ENCODE assay signal across 18 cellular contexts in the genomic region with DNA sequence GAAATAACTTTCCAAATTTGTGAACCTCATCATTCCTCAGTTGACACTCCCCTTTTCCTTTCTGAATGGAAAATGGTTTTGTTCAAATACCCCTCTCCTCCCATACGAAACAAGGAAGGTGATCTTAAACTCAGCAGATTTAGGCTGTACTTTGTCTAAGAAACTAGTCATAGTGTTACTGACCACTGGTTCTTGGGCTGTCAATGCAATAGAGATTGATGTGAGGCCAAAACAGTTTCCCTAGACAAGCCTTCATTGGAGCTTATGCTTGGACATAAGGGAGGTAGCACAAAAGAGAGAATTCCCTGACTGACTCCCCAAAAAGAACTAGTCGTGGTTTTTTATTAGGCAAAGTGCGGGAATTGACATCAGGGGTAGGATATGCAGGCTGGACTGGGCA.
"Had no signal": no experiment of that assay in that cellular context is flagged by ENCODE, and none has a peak within 500 bp of the region (broad histone marks: within the 10 kb centered on the region; RNA-seq: fewer than 3 reads in every experiment).

No MANE protein-coding gene starts in this region.

- H3K4me3 Mint-ChIP-seq: nephron progenitor cell had no signal

- H3K36me3 ChIP-seq: tibial artery had no signal

- H3K9me3 ChIP-seq: tibial artery had no signal

- H3K27me3 ChIP-seq: tibial artery had no signal

- DNase-seq: activated gamma-delta T cell; glutamatergic neuron; hippocampal formation; left cardiac atrium; mesendoderm; nephron progenitor cell; occipital lobe; retina; stimulated activated CD4-positive, alpha-beta T cell treated with anti-CD3 and anti-CD28 coated beads, Interleukin-2, amount 100 ng/mL, for 24 hours; stimulated activated naive CD8-positive, alpha-beta T cell treated with anti-CD3 and anti-CD28 coated beads, Interleukin-15, Interleukin-2, amounts not matched to agents 100 U/mL and 50 U/mL, for 24 hours; T-helper 1 cell; T1000; tibial artery had no signal

- FAIRE-seq: bronchial epithelial cell, islet of Langerhans, urothelium cell line had no signal

- H3K27ac Mint-ChIP-seq: nephron progenitor cell had no signal

- H3K27ac ChIP-seq: tibial artery had no signal

- ATAC-seq: activated CD4-positive, CD25-positive, alpha-beta regulatory T cell treated with anti-CD3 and anti-CD28 coated beads, Interleukin-2, amount 50 U/mL, for 24 hours; left cardiac atrium; SK-N-SH treated with all-trans-retinoic acid at 6 μM for 48 hours; stimulated activated naive CD8-positive, alpha-beta T cell treated with anti-CD3 and anti-CD28 coated beads, Interleukin-15, Interleukin-2, amounts not matched to agents 100 U/mL and 50 U/mL, for 24 hours had no signal

- H3K9me3 Mint-ChIP-seq: nephron progenitor cell had no signal

- H3K4me3 ChIP-seq: tibial artery had no signal
